In genomic region chr21:36069713-36070573, GRCh38 we compare ENCODE assay signal across 1 cellular context.
TF ChIP-seq lines count a peak whose summit lies in the region.

CBR1 (plus strand) TSS chr21:36070024; CDS start chr21:36070116, 92 bp downstream.

TF ChIP-seq in HepG2, 621 proteins besides CTCF, POLR2A, EP300 and RAD21 (continued from another document and continues in another):
- TF ChIP-seq, protein P1, sequence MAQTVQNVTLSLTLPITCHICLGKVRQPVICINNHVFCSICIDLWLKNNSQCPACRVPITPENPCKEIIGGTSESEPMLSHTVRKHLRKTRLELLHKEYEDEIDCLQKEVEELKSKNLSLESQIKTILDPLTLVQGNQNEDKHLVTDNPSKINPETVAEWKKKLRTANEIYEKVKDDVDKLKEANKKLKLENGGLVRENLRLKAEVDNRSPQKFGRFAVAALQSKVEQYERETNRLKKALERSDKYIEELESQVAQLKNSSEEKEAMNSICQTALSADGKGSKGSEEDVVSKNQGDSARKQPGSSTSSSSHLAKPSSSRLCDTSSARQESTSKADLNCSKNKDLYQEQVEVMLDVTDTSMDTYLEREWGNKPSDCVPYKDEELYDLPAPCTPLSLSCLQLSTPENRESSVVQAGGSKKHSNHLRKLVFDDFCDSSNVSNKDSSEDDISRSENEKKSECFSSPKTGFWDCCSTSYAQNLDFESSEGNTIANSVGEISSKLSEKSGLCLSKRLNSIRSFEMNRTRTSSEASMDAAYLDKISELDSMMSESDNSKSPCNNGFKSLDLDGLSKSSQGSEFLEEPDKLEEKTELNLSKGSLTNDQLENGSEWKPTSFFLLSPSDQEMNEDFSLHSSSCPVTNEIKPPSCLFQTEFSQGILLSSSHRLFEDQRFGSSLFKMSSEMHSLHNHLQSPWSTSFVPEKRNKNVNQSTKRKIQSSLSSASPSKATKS (CRISPR knock-in tag; IDR thresholded peaks at IDR 0.05) = no peak
- TF ChIP-seq HOMEZ (CRISPR knock-in tag; IDR thresholded peaks at IDR 0.05; ENCODE audit: low read depth) (peak; percentile 62; the same call in 1 of the 2 replicates), ZNF800 (CRISPR knock-in tag; IDR thresholded peaks at IDR 0.05) (peak; percentile 76), SNAI1 (CRISPR knock-in tag; IDR thresholded peaks at IDR 0.05; ENCODE audit: borderline replicate concordance) (no peak), DR1 (CRISPR knock-in tag; IDR thresholded peaks at IDR 0.05) (peak; percentile 34; the same call in 1 of the 2 replicates), REXO4 (CRISPR knock-in tag; IDR thresholded peaks at IDR 0.05; ENCODE audit: borderline replicate concordance) (0 out of 2 replicates have a peak, but pooled peaks have one; percentile 52), TFAP4 (IDR thresholded peaks at IDR 0.05; ENCODE audit: borderline replicate concordance, low read depth) (no peak; the same call in 1 of the 2 replicates), SETDB1 (CRISPR knock-in tag; IDR thresholded peaks at IDR 0.05; ENCODE audit: borderline replicate concordance) (no peak), ZNF878 (CRISPR knock-in tag; IDR thresholded peaks at IDR 0.05) (peak; percentile 18; the same call in 1 of the 2 replicates), ZNF136 (CRISPR knock-in tag; IDR thresholded peaks at IDR 0.05; ENCODE audit: low read depth) (no peak), CENPT (CRISPR knock-in tag; IDR thresholded peaks at IDR 0.05; ENCODE audit: low read depth) (no peak), SMAD1 (CRISPR knock-in tag; IDR thresholded peaks at IDR 0.05; ENCODE audit: borderline replicate concordance, low read depth) (no peak), SRY (CRISPR knock-in tag; IDR thresholded peaks at IDR 0.05) (no peak), ZNF160 (CRISPR knock-in tag; IDR thresholded peaks at IDR 0.05) (no peak), ZSCAN25 (CRISPR knock-in tag; IDR thresholded peaks at IDR 0.05) (no peak), ZNF768 (CRISPR knock-in tag; IDR thresholded peaks at IDR 0.05) (peak; percentile 22; the same call in 1 of the 2 replicates), ZKSCAN1 (IDR thresholded peaks at IDR 0.05; ENCODE audit: low read length) (no peak), SALL1 (CRISPR knock-in tag; IDR thresholded peaks at IDR 0.05) (peak; percentile 71), ZNF530 (CRISPR knock-in tag; IDR thresholded peaks at IDR 0.05; ENCODE audit: low read depth) (no peak), KDM4B (CRISPR knock-in tag; IDR thresholded peaks at IDR 0.05) (no peak), FIP1L1 (IDR thresholded peaks at IDR 0.05; ENCODE audit: borderline replicate concordance, insufficient read depth, low read depth, low read length) (no peak), FOXK2 (IDR thresholded peaks at IDR 0.05) (no peak), HDAC2 (CRISPR knock-in tag; IDR thresholded peaks at IDR 0.05) (no peak), PAF1 (CRISPR knock-in tag; IDR thresholded peaks at IDR 0.05) (no peak), KLF11 (CRISPR knock-in tag; IDR thresholded peaks at IDR 0.05) (no peak), ZNF276 (CRISPR knock-in tag; IDR thresholded peaks at IDR 0.05; ENCODE audit: low read depth) (no peak), NFYB (CRISPR knock-in tag; IDR thresholded peaks at IDR 0.05) (peak; percentile 53; the same call in 1 of the 2 replicates), ZNF562 (CRISPR knock-in tag; IDR thresholded peaks at IDR 0.05; ENCODE audit: borderline replicate concordance) (no peak), MAFK (conservative IDR thresholded peaks at IDR 0.05 in 1 of 2, IDR thresholded peaks at IDR 0.05 in 1 of 2; ENCODE audit: low read length in 2 of 2) (no peak), ZNF781 (CRISPR knock-in tag; IDR thresholded peaks at IDR 0.05; ENCODE audit: borderline replicate concordance, not compliant biosample characterization) (no peak), KAT7 (CRISPR knock-in tag; IDR thresholded peaks at IDR 0.05; ENCODE audit: borderline replicate concordance) (no peak), ZNF816 (CRISPR knock-in tag; IDR thresholded peaks at IDR 0.05; ENCODE audit: borderline replicate concordance) (no peak), FOXO1 (CRISPR knock-in tag; IDR thresholded peaks at IDR 0.05) (no peak), KMT2A (CRISPR knock-in tag; IDR thresholded peaks at IDR 0.05) (peak; percentile 49; the same call in 1 of the 2 replicates), SIN3A (IDR thresholded peaks at IDR 0.05; ENCODE audit: borderline replicate concordance, low read depth, low read length) (no peak), ZNF607 (CRISPR knock-in tag; IDR thresholded peaks at IDR 0.05; ENCODE audit: borderline replicate concordance) (no peak), ZNF333 (CRISPR knock-in tag; IDR thresholded peaks at IDR 0.05; ENCODE audit: borderline replicate concordance) (no peak), ZMYM4 (CRISPR knock-in tag; IDR thresholded peaks at IDR 0.05) (peak; percentile 90), SRSF1 (optimal IDR thresholded peaks at IDR 0.05; ENCODE audit: low read depth, low read length) (no peak)
- TF ChIP-seq, protein P2, sequence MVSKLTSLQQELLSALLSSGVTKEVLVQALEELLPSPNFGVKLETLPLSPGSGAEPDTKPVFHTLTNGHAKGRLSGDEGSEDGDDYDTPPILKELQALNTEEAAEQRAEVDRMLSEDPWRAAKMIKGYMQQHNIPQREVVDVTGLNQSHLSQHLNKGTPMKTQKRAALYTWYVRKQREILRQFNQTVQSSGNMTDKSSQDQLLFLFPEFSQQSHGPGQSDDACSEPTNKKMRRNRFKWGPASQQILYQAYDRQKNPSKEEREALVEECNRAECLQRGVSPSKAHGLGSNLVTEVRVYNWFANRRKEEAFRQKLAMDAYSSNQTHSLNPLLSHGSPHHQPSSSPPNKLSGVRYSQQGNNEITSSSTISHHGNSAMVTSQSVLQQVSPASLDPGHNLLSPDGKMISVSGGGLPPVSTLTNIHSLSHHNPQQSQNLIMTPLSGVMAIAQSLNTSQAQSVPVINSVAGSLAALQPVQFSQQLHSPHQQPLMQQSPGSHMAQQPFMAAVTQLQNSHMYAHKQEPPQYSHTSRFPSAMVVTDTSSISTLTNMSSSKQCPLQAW (CRISPR knock-in tag; IDR thresholded peaks at IDR 0.05) = no peak; the same call in 1 of the 2 replicates
- TF ChIP-seq, protein P3, sequence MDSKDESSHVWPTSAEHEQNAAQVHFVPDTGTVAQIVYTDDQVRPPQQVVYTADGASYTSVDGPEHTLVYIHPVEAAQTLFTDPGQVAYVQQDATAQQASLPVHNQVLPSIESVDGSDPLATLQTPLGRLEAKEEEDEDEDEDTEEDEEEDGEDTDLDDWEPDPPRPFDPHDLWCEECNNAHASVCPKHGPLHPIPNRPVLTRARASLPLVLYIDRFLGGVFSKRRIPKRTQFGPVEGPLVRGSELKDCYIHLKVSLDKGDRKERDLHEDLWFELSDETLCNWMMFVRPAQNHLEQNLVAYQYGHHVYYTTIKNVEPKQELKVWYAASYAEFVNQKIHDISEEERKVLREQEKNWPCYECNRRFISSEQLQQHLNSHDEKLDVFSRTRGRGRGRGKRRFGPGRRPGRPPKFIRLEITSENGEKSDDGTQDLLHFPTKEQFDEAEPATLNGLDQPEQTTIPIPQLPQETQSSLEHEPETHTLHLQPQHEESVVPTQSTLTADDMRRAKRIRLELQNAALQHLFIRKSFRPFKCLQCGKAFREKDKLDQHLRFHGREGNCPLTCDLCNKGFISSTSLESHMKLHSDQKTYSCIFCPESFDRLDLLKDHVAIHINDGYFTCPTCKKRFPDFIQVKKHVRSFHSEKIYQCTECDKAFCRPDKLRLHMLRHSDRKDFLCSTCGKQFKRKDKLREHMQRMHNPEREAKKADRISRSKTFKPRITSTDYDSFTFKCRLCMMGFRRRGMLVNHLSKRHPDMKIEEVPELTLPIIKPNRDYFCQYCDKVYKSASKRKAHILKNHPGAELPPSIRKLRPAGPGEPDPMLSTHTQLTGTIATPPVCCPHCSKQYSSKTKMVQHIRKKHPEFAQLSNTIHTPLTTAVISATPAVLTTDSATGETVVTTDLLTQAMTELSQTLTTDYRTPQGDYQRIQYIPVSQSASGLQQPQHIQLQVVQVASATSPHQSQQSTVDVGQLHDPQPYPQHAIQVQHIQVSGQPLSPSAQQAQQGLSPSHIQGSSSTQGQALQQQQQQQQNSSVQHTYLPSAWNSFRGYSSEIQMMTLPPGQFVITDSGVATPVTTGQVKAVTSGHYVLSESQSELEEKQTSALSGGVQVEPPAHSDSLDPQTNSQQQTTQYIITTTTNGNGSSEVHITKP (CRISPR knock-in tag; IDR thresholded peaks at IDR 0.05; ENCODE audit: low read depth) = no peak
- TF ChIP-seq, protein P4, sequence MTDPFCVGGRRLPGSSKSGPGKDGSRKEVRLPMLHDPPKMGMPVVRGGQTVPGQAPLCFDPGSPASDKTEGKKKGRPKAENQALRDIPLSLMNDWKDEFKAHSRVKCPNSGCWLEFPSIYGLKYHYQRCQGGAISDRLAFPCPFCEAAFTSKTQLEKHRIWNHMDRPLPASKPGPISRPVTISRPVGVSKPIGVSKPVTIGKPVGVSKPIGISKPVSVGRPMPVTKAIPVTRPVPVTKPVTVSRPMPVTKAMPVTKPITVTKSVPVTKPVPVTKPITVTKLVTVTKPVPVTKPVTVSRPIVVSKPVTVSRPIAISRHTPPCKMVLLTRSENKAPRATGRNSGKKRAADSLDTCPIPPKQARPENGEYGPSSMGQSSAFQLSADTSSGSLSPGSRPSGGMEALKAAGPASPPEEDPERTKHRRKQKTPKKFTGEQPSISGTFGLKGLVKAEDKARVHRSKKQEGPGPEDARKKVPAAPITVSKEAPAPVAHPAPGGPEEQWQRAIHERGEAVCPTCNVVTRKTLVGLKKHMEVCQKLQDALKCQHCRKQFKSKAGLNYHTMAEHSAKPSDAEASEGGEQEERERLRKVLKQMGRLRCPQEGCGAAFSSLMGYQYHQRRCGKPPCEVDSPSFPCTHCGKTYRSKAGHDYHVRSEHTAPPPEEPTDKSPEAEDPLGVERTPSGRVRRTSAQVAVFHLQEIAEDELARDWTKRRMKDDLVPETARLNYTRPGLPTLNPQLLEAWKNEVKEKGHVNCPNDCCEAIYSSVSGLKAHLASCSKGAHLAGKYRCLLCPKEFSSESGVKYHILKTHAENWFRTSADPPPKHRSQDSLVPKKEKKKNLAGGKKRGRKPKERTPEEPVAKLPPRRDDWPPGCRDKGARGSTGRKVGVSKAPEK (CRISPR knock-in tag; IDR thresholded peaks at IDR 0.05; ENCODE audit: borderline replicate concordance) = peak; percentile 72; the same call in 1 of the 2 replicates
- TF ChIP-seq, protein P5, sequence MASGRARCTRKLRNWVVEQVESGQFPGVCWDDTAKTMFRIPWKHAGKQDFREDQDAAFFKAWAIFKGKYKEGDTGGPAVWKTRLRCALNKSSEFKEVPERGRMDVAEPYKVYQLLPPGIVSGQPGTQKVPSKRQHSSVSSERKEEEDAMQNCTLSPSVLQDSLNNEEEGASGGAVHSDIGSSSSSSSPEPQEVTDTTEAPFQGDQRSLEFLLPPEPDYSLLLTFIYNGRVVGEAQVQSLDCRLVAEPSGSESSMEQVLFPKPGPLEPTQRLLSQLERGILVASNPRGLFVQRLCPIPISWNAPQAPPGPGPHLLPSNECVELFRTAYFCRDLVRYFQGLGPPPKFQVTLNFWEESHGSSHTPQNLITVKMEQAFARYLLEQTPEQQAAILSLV (CRISPR knock-in tag; IDR thresholded peaks at IDR 0.05; ENCODE audit: borderline replicate concordance) = peak; percentile 32; the same call in 1 of the 2 replicates
- TF ChIP-seq, protein P6, sequence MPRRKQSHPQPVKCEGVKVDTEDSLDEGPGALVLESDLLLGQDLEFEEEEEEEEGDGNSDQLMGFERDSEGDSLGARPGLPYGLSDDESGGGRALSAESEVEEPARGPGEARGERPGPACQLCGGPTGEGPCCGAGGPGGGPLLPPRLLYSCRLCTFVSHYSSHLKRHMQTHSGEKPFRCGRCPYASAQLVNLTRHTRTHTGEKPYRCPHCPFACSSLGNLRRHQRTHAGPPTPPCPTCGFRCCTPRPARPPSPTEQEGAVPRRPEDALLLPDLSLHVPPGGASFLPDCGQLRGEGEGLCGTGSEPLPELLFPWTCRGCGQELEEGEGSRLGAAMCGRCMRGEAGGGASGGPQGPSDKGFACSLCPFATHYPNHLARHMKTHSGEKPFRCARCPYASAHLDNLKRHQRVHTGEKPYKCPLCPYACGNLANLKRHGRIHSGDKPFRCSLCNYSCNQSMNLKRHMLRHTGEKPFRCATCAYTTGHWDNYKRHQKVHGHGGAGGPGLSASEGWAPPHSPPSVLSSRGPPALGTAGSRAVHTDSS (CRISPR knock-in tag; conservative IDR thresholded peaks at IDR 0.05) = no peak
